In genomic region chr3:160566499-160566898, GRCh38 we compare ENCODE assay signal across 1 cellular context.
TF ChIP-seq lines count a peak whose summit lies in the region.

No MANE protein-coding gene starts in this region.

TF ChIP-seq in H1, 55 proteins besides CTCF, POLR2A, EP300 and RAD21:
- no peak for TF ChIP-seq FOSL1 (IDR thresholded peaks at IDR 0.05; ENCODE audit: insufficient read depth, low read depth, low read length)
- no peak for TF ChIP-seq SAP30 (IDR thresholded peaks at IDR 0.05; ENCODE audit: insufficient read depth, insufficient replicate concordance, low read length)
- no peak for TF ChIP-seq GABPA (IDR thresholded peaks at IDR 0.05; ENCODE audit: borderline replicate concordance, insufficient read depth, low read length)
- TF ChIP-seq JUN (IDR thresholded peaks at IDR 0.05; ENCODE audit: low read depth, low read length): no peak
- TF ChIP-seq SP1 (IDR thresholded peaks at IDR 0.05; ENCODE audit: low read depth, low read length): no peak
- TF ChIP-seq CTBP2 (IDR thresholded peaks at IDR 0.05; ENCODE audit: borderline replicate concordance, insufficient read depth, insufficient read length, low read length): no peak
- no peak for TF ChIP-seq HDAC2 (IDR thresholded peaks at IDR 0.05; ENCODE audit: borderline replicate concordance in 1 of 2, low read depth in 2 of 2, low read length in 2 of 2)
- no peak for TF ChIP-seq BACH1 (IDR thresholded peaks at IDR 0.05; ENCODE audit: low read length)
- no peak for TF ChIP-seq CREB1 (IDR thresholded peaks at IDR 0.05)
- no peak for TF ChIP-seq MAFK (IDR thresholded peaks at IDR 0.05; ENCODE audit: low read depth, low read length)
